In the genomic region with DNA sequence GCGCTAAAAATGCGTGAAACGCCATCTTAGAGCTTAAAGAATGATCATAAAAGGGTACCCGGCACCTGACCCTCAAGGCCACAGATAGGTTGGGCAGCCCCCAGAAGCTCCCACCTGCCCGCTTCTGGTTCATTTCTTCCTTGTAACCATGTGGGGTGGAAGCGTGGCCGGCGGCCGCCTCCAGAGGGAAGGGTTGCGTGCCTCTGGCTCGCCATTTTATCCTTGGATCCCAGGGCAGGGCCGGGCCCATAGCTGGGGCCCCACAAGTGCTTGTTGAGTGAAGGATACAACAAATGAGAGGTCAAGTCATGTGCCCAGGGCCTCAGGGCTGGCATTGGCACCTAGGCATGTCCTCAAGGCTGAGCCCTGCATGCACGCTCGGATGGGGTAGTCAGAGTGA, we compare ENCODE assay signal across 24 cellular contexts. TPM values are rescaled to one million over a fixed set of nuclear protein-coding genes. Genes with fewer than 3 reads are reported as not detected.
"Had no signal": no experiment of that assay in that cellular context is flagged by ENCODE, and none has a peak within 500 bp of the region (broad histone marks: within the 10 kb centered on the region; RNA-seq: fewer than 3 reads in every experiment).

No MANE protein-coding gene starts in this region.

- ATAC-seq: activated CD4-positive, CD25-positive, alpha-beta regulatory T cell treated with anti-CD3 and anti-CD28 coated beads, Interleukin-2, amount 50 U/mL, for 24 hours; body of pancreas; left lobe of liver; natural killer cell treated with Interleukin-12 subunit alpha and Interleukin-12 subunit beta and Interleukin-15 and Interleukin-18, amount 100 ng/mL, for 72 hours had no signal

- H3K4me2 ChIP-seq: hepatocyte had no signal

- FAIRE-seq: endothelial cell of umbilical vein had no signal

- H3K27ac ChIP-seq: body of pancreas, coronary artery, esophagus squamous epithelium, hepatocyte, right atrium auricular region, skin epidermis, tibial nerve, vagina had no signal

- H3K27me3 ChIP-seq: body of pancreas, esophagus squamous epithelium, hepatocyte, right atrium auricular region, tibial nerve, vagina had no signal

- H3K9me3 ChIP-seq: body of pancreas, esophagus squamous epithelium, right atrium auricular region, tibial nerve, vagina had no signal

- DNase-seq: activated CD4-positive, alpha-beta T cell treated with anti-CD3 and anti-CD28 coated beads, Interleukin-2, amount 50 U/mL, for 1 hour; activated T-cell treated with anti-CD3 and anti-CD28 coated beads for 4 hours; amniotic stem cell; body of pancreas; central memory CD4-positive, alpha-beta T cell; effector CD4-positive, alpha-beta T cell; esophagus squamous epithelium; islet precursor cell; mesendoderm; stimulated activated CD4-positive, alpha-beta T cell treated with anti-CD3 and anti-CD28 coated beads, Interleukin-15, amount 100 ng/mL, for 24 hours; stimulated activated CD4-positive, alpha-beta T cell treated with anti-CD3 and anti-CD28 coated beads, Interleukin-4, amount 100 ng/mL, for 1 hour; stimulated activated naive CD4-positive, alpha-beta T cell treated with Interleukin-2 at 50 U/mL for 16 hours; substantia nigra had no signal

- H3K4me3 ChIP-seq: body of pancreas, coronary artery, esophagus squamous epithelium, hepatocyte, right atrium auricular region, skin epidermis, tibial nerve, vagina had no signal

- H2AFZ ChIP-seq: hepatocyte had no signal

RNA-seq across cellular contexts. Expression of gene KCNK7, which starts 25.9 kb away (rescaled TPM):
- total RNA-seq: fibroblast of villous mesenchyme, hepatocyte, left lobe of liver had no signal
